Comparison of ENCODE assay signal across 8 cellular contexts in the genomic region with DNA sequence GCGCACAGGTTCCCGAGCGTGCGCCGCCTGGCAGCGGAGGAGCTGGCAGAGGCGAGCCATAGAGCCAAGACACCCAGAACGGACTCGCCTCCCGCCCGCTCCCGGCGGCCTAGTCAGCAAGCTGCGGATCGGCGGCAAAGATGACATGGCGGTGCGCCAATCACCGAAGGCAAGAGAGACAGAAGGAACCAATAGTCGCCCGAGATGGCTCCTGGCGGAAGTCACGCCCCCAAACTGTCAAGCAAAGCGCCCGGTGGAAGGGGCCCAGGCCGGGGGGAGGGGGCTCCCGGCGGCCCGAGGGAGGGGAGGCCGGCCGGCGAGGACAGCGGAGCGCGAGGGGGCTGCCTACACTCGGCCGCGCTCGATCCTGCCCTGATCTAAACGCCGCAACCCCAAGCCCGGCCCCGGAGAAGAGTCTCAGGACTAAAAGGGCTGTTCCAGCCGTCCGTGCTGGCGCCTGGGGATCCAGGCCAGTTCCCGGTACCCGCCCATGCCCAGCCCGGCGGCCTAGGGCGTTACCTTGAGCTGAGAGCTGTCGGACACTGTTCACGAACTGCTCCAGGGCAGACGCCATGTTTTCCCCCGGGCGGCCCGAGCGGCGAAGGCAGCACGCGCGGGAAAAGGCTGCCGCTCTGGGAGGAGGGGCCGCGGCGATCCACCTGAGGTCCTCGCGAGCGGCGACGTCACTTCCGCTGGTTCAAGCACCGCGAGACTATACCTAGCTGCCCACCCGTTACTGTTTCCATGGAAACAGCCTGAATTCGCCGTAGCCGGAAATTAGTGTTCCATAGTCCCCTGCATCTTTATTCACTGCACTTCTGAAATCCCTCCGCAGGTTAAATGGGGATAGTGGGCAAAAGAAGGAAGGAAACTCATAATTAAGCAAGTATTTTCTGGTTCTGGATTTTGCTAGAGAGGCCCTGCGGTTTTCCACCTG. TPM values are rescaled to one million over a fixed set of nuclear protein-coding genes. Genes with fewer than 3 reads are reported as not detected.
DNase-seq lines count a peak whose midpoint lies in the region; TF ChIP-seq lines count a peak whose summit lies in the region.

A gene (minus strand): TSS at position 634 of the 937 bp plus-strand sequence. CDS start 60 bp downstream, at position 574.

- TF ChIP-seq CTCF in fibroblast of pulmonary artery (IDR thresholded peaks at IDR 0.05; ENCODE audit: low read length, missing control alignments) (no peak), nephron (IDR thresholded peaks at IDR 0.05; ENCODE audit: unreplicated experiment in 3 of 3) (no peak)

- H3K36me3 ChIP-seq in H7 (replicated peaks; ENCODE audit: control insufficient read depth, insufficient read depth, low read length) = no peaks in the 10 kb centered on the region

- H3K4me1 Mint-ChIP-seq in nephron = peaks cover 23% of the 10 kb centered on the region
- H3K4me1 Mint-ChIP-seq in stimulated activated naive CD8-positive, alpha-beta T cell treated with anti-CD3 and anti-CD28 coated beads, Interleukin-15, Interleukin-2, amounts not matched to agents 100 ng/mL and 50 ng/mL, for 24 hours (ENCODE audit: low read depth) = peaks cover 35% of the 10 kb centered on the region

- no peaks in the 10 kb centered on the region for H3K27me3 ChIP-seq in H7 (ENCODE audit: control insufficient read depth, insufficient read depth, low read length)

- H3K27me3 Mint-ChIP-seq in nephron (ENCODE audit: low read depth) = no peaks in the 10 kb centered on the region
- no peaks in the 10 kb centered on the region for H3K27me3 Mint-ChIP-seq in stimulated activated naive CD8-positive, alpha-beta T cell treated with anti-CD3 and anti-CD28 coated beads, Interleukin-15, Interleukin-2, amounts not matched to agents 100 ng/mL and 50 ng/mL, for 24 hours

- H3K9me3 Mint-ChIP-seq in nephron = no peaks in the 10 kb centered on the region
- H3K9me3 Mint-ChIP-seq in stimulated activated naive CD8-positive, alpha-beta T cell treated with anti-CD3 and anti-CD28 coated beads, Interleukin-15, Interleukin-2, amounts not matched to agents 100 ng/mL and 50 ng/mL, for 24 hours = no peaks in the 10 kb centered on the region

- H3K4me3 ChIP-seq in H7 (ENCODE audit: insufficient read depth, low read depth, low read length) (peak within 1 kb of the TSS; percentile 99), fibroblast of pulmonary artery (replicated peaks; ENCODE audit: low read depth, low read length) (peak within 1 kb of the TSS; percentile 90)

- H3K36me3 Mint-ChIP-seq in nephron (ENCODE audit: low read depth) = peaks cover 7% of the 10 kb centered on the region
- H3K36me3 Mint-ChIP-seq in stimulated activated naive CD8-positive, alpha-beta T cell treated with anti-CD3 and anti-CD28 coated beads, Interleukin-15, Interleukin-2, amounts not matched to agents 100 ng/mL and 50 ng/mL, for 24 hours (ENCODE audit: low read depth) = peaks cover 13% of the 10 kb centered on the region

- DNase-seq in ELF-1 (ENCODE audit: low read depth, low spot score) (peak; percentile 97), H7 (peak; percentile 98), M059J (ENCODE audit: low read depth) (peak; percentile 96), SHP77 (lab: John Stamatoyannopoulos, UW) (peak; percentile 100), fibroblast of pulmonary artery (ENCODE audit: low read depth) (peak; percentile 99)
- peak; percentile 92 for DNase-seq in activated effector memory CD4-positive, alpha-beta T cell treated with Interleukin-2 at 50 U/mL for 16 hours

- peak within 1 kb of the TSS; percentile 82 to 88 (median 86) for H3K4me3 Mint-ChIP-seq in nephron
- peak within 1 kb of the TSS; percentile 94 for H3K4me3 Mint-ChIP-seq in stimulated activated naive CD8-positive, alpha-beta T cell treated with anti-CD3 and anti-CD28 coated beads, Interleukin-15, Interleukin-2, amounts not matched to agents 100 ng/mL and 50 ng/mL, for 24 hours

- H3K27ac Mint-ChIP-seq in nephron = peak within 1 kb of the TSS; percentile 89 to 97 (median 96)
- H3K27ac Mint-ChIP-seq in stimulated activated naive CD8-positive, alpha-beta T cell treated with anti-CD3 and anti-CD28 coated beads, Interleukin-15, Interleukin-2, amounts not matched to agents 100 ng/mL and 50 ng/mL, for 24 hours = peak within 1 kb of the TSS; percentile 90

RNA-seq across cellular contexts. Expression of the gene that starts here (rescaled TPM):
- total RNA-seq in H7 (2014; rRNA removed; shearing (Covaris generic)) = 106 and 125 TPM in 2 replicates
- 204 and 245 TPM in 2 replicates for total RNA-seq in M059J (2014; rRNA removed; shearing (Covaris generic))

Comparison
In these comparisons a context has a peak if more than half of its experiments do, and no peak if none do; other contexts are left out.
1. Peak in every context shown above with its lines: DNase-seq and H3K4me3 ChIP-seq.